In the genomic region with DNA sequence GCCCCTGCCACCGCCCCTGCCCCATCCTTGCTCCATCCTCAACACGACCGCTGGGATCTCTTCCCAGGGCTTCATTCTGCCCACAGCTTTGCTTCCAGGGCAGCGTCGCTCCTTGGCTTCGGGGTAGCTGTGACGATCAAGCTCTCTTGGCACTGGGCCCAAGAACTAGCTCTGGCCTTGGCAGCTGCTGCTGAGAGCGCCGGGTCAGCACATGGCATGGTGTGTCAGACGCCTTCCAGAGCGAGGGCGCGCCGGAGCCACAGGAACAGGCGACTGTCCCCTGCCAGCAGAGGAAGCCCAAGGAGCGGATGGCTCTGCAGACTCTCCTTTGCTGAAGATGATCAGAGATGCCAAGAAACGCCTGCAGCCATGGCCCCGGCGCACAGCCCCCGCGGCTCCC, we compare ENCODE assay signal across 10 cellular contexts. TPM values are rescaled to one million over a fixed set of nuclear protein-coding genes. Genes with fewer than 3 reads are reported as not detected.
DNase-seq lines count a peak whose midpoint lies in the region; ATAC-seq and TF ChIP-seq lines count a peak whose summit lies in the region.
"Had no signal": no experiment of that assay in that cellular context is flagged by ENCODE, and none has a peak within 500 bp of the region (broad histone marks: within the 10 kb centered on the region; RNA-seq: fewer than 3 reads in every experiment).

No MANE protein-coding gene starts in this region.

- no peaks in the 10 kb centered on the region for H3K9me3 ChIP-seq in heart left ventricle
- no peaks in the 10 kb centered on the region for H3K9me3 ChIP-seq in WERI-Rb-1 (ENCODE audit: severe bottlenecking)

- H3K36me3 ChIP-seq in heart left ventricle (peaks cover 0 to 100% (median 56%) of the 10 kb centered on the region in 9 donors), WERI-Rb-1 (peaks cover 65% of the 10 kb centered on the region)

- TF ChIP-seq CTCF in heart left ventricle (IDR thresholded peaks at IDR 0.05), result no peak
- TF ChIP-seq CTCF in WERI-Rb-1 (IDR thresholded peaks at IDR 0.05; ENCODE audit: low read depth, low read length), result no peak

- no peak for TF ChIP-seq POLR2A in heart left ventricle (IDR thresholded peaks at IDR 0.05)

- H3K27me3 ChIP-seq in heart left ventricle (no peaks in the 10 kb centered on the region), WERI-Rb-1 (ENCODE audit: insufficient read depth, low read depth, severe bottlenecking) (no peaks in the 10 kb centered on the region)

- H3K4me3 ChIP-seq in heart left ventricle (peak overlapping the region in 1 of 12 donors; percentile 12), WERI-Rb-1 (ENCODE audit: low read depth, low read length) (no peak overlapping the region)

- DNase-seq in GM03348 (ENCODE audit: low spot score) (peak; percentile 38), heart left ventricle (peak; percentile 70 to 90 (median 86)), sciatic nerve (ENCODE audit: low spot score) (peak; percentile 88), WERI-Rb-1 (no peak), NCI-H2171 (lab: John Stamatoyannopoulos, UW) (no peak)
- DNase-seq: activated naive CD4-positive, alpha-beta T cell; NCI-H2081 treated with DMSO at 0.1 percent for 48 hours had no signal

- peak; percentile 70 to 83 (median 80) for ATAC-seq in heart left ventricle
- ATAC-seq in sciatic nerve, result peak; percentile 71
- no peak for ATAC-seq in GM18519 (IDR thresholded peaks at IDR 0.05; ENCODE audit: low FRiP score, unreplicated experiment)
- no peak for ATAC-seq in HG02870 (IDR thresholded peaks at IDR 0.05; ENCODE audit: unreplicated experiment)

- WGBS in heart left ventricle, 4 donors, result 25 to 32% (median 27%) methylated on average over 7 to 21 of the region's 21 CpGs

- H3K4me1 ChIP-seq in heart left ventricle, result peaks cover 7 to 48% (median 32%) of the 10 kb centered on the region in 12 donors

- intact Hi-C loops in heart left ventricle (cut with DNase I) (no loop called here), sciatic nerve (cut with DNase I) (no loop called here)

- H3K27ac ChIP-seq in angular gyrus (ENCODE audit: low read depth, low read length) (peak overlapping the region; percentile 42), heart left ventricle (peak overlapping the region in 10 of 12 donors; percentile 11 to 76 (median 50)), WERI-Rb-1 (no peak overlapping the region)

RNA-seq across cellular contexts. Expression of gene RAB35, which starts 15.9 kb away (rescaled TPM):
- total RNA-seq in heart left ventricle (10 to 100 TPM; 16.4 to 46.2 (median 26.4) TPM), sciatic nerve (52.2 TPM)
- polyA plus RNA-seq in heart left ventricle, result 10 to 100 TPM; 15.4 to 44.6 TPM

Comparison
In these comparisons a context has a peak if more than half of its experiments do, and no peak if none do; other contexts are left out.
1. DNase-seq: peak in GM03348 (single experiment), heart left ventricle (5 of 5) and sciatic nerve (single experiment); none in WERI-Rb-1 (single experiment) and NCI-H2171 (single experiment).
2. ATAC-seq: peak in heart left ventricle (4 of 4) and sciatic nerve (single experiment); none in GM18519 (single experiment) and HG02870 (single experiment).